ENCODE assay signal across 8 cellular contexts in genomic region chr5:141617682-141618029, GRCh38. TPM values are rescaled to one million over a fixed set of nuclear protein-coding genes. Genes with fewer than 3 reads are reported as not detected.
DNase-seq lines count a peak whose midpoint lies in the region; ATAC-seq and TF ChIP-seq lines count a peak whose summit lies in the region.

No MANE protein-coding gene starts in this region.

- no peaks in the 10 kb centered on the region for H3K9me3 ChIP-seq in Caco-2
- no peaks in the 10 kb centered on the region for H3K9me3 ChIP-seq in ectodermal cell (ENCODE audit: control insufficient read depth, low read length)
- H3K9me3 ChIP-seq in neuron (ENCODE audit: low read length) = peaks cover 7% of the 10 kb centered on the region

- intact Hi-C loops in Caco-2 (cut with micrococcal nuclease; ENCODE audit: unreplicated experiment) = loop anchor here (1.0 kb wide), 2 partner anchors 9 to 34 kb away; partner anchors contain the start of gene FCHSD1

- H3K27ac Mint-ChIP-seq in Caco-2 (ENCODE audit: unreplicated experiment) = peak overlapping the region; percentile 96

- DNase-seq in Caco-2 = no peak
- DNase-seq in NCI-H526 treated with DMSO at 0.1 percent for 48 hours (lab: John Stamatoyannopoulos, UW) = peak; percentile 56
- no peak for DNase-seq in ureter (ENCODE audit: low spot score)
- DNase-seq in T-helper 9 cell = no peak
- DNase-seq in effector CD4-positive, alpha-beta T cell = no peak

- H3K4me3 ChIP-seq in Caco-2 (ENCODE audit: low read depth, low read length) (peak overlapping the region; percentile 87), ectodermal cell (ENCODE audit: insufficient read depth, low read depth, low read length) (peak overlapping the region; percentile 51), neuron (ENCODE audit: low read length) (peak overlapping the region; percentile 91)

- TSS peak; percentile 36 for BruUV-seq in Caco-2 (replicated peaks; lab: Mats Ljungman, UMichigan)

- CTCF ChIA-PET in Caco-2 (lab: Charles Lee) = interaction anchor here (0.5 to 3.2 kb wide), 4 partner anchors 16 to 54 kb away, joined by 3 to 40 read pairs (median 14); partner anchors contain the start of genes HDAC3 and RELL2

- peaks cover 21% of the 10 kb centered on the region for H3K4me1 Mint-ChIP-seq in Caco-2 (ENCODE audit: low read depth, unreplicated experiment)

- peak overlapping the region; percentile 87 for H2AFZ ChIP-seq in neuron (ENCODE audit: low read depth, low read length)

- H3K36me3 ChIP-seq in Caco-2 (ENCODE audit: control insufficient read depth, insufficient read depth, low read length) (0 out of 2 replicates have a peak, but pooled peaks cover 2% of the 10 kb centered on the region), ectodermal cell (ENCODE audit: control insufficient read depth, insufficient read depth, low read length) (no peaks in the 10 kb centered on the region), neuron (ENCODE audit: insufficient read depth, low read length) (peaks cover 21% of the 10 kb centered on the region)

- no peak overlapping the region for H3K27ac ChIP-seq in ectodermal cell (ENCODE audit: insufficient read depth, low read depth, low read length, poor library complexity, severe bottlenecking)

- H3K9me3 Mint-ChIP-seq in Caco-2 (ENCODE audit: unreplicated experiment) = no peaks in the 10 kb centered on the region

- H3K27me3 Mint-ChIP-seq in Caco-2 (ENCODE audit: insufficient read depth, unreplicated experiment) = no peaks in the 10 kb centered on the region

- POLR2A ChIA-PET in Caco-2 (lab: Charles Lee) = interaction anchor here (2.6 kb wide), 1 partner anchor 26 kb away, joined by 57 read pairs; no protein-coding TSS in a partner anchor

- TF ChIP-seq CTCF in Caco-2 (IDR thresholded peaks at IDR 0.05; ENCODE audit: insufficient read depth in 1 of 2, low read depth in 1 of 2, low read length in 1 of 2, severe bottlenecking in 1 of 2, unreplicated experiment in 1 of 2) = no peak

- H3K4me3 Mint-ChIP-seq in Caco-2 (ENCODE audit: unreplicated experiment) = peak overlapping the region; percentile 89

- WGBS in ectodermal cell, 2 experiments = 24 to 43% methylated on average over 3 to 8 of the region's 9 CpGs

- H3K36me3 Mint-ChIP-seq in Caco-2 (ENCODE audit: insufficient read depth, unreplicated experiment) = peaks cover 47% of the 10 kb centered on the region

- peaks cover 34% of the 10 kb centered on the region for H3K4me1 ChIP-seq in Caco-2
- H3K4me1 ChIP-seq in ectodermal cell (ENCODE audit: control insufficient read depth, insufficient read depth, low read length) = peaks cover 20% of the 10 kb centered on the region
- H3K4me1 ChIP-seq in neuron (ENCODE audit: insufficient read depth, low read length) = peaks cover 17% of the 10 kb centered on the region

- ATAC-seq in GM21825 (IDR thresholded peaks at IDR 0.05; ENCODE audit: unreplicated experiment) = no peak

- H3K27me3 ChIP-seq in Caco-2 (replicated peaks; ENCODE audit: control insufficient read depth, insufficient read depth, low read length) (no peaks in the 10 kb centered on the region), ectodermal cell (ENCODE audit: control insufficient read depth, insufficient read depth, low read length, poor library complexity, severe bottlenecking) (no peaks in the 10 kb centered on the region), neuron (ENCODE audit: insufficient read depth, low read length) (no peaks in the 10 kb centered on the region)

RNA-seq across cellular contexts. Expression of gene DIAPH1, which starts 1.1 kb away (rescaled TPM):
- total RNA-seq in Caco-2 (2022) = 161 and 167 TPM in 2 replicates
- polyA plus RNA-seq in ectodermal cell (2013, experiment 1 of 4) = 72.3 TPM
- polyA plus RNA-seq in ectodermal cell (2013, experiment 2 of 4) = 75.0 TPM
- polyA plus RNA-seq in ectodermal cell (2013, experiment 3 of 4) = 43.9 TPM
- 49.5 TPM for polyA plus RNA-seq in ectodermal cell (2013, experiment 4 of 4)
- 86.5 TPM for total RNA-seq in ureter

RNA-seq across cellular contexts. Expression of gene HDAC3, which starts 19.0 kb away (rescaled TPM):
- total RNA-seq in Caco-2 (2022) = 73.0 and 74.5 TPM in 2 replicates
- 105 TPM for polyA plus RNA-seq in ectodermal cell (2013, experiment 1 of 4)
- polyA plus RNA-seq in ectodermal cell (2013, experiment 2 of 4) = 98.1 TPM
- 84.3 TPM for polyA plus RNA-seq in ectodermal cell (2013, experiment 3 of 4)
- polyA plus RNA-seq in ectodermal cell (2013, experiment 4 of 4) = 85.0 TPM
- 56.0 TPM for total RNA-seq in ureter

RNA-seq across cellular contexts. Expression of gene RELL2, which starts 19.1 kb away (rescaled TPM):
- total RNA-seq in Caco-2 (2022) (8.7 and 13.6 TPM in 2 replicates), ureter (4.4 TPM)
- polyA plus RNA-seq in ectodermal cell (2013, experiment 1 of 4) = 2.6 TPM
- polyA plus RNA-seq in ectodermal cell (2013, experiment 2 of 4) = 2.3 TPM
- 3.0 TPM for polyA plus RNA-seq in ectodermal cell (2013, experiment 3 of 4)
- 1.9 TPM for polyA plus RNA-seq in ectodermal cell (2013, experiment 4 of 4)

RNA-seq across cellular contexts. Expression of gene FCHSD1, which starts 33.6 kb away (rescaled TPM):
- total RNA-seq in Caco-2 (2022) = 25.0 and 26.8 TPM in 2 replicates
- 22.2 TPM for polyA plus RNA-seq in ectodermal cell (2013, experiment 1 of 4)
- 17.7 TPM for polyA plus RNA-seq in ectodermal cell (2013, experiment 2 of 4)
- 15.2 TPM for polyA plus RNA-seq in ectodermal cell (2013, experiment 3 of 4)
- polyA plus RNA-seq in ectodermal cell (2013, experiment 4 of 4) = 17.8 TPM
- total RNA-seq in ureter = 33.5 TPM
